Comparison of ENCODE assay signal across 7 cellular contexts in the genomic region with DNA sequence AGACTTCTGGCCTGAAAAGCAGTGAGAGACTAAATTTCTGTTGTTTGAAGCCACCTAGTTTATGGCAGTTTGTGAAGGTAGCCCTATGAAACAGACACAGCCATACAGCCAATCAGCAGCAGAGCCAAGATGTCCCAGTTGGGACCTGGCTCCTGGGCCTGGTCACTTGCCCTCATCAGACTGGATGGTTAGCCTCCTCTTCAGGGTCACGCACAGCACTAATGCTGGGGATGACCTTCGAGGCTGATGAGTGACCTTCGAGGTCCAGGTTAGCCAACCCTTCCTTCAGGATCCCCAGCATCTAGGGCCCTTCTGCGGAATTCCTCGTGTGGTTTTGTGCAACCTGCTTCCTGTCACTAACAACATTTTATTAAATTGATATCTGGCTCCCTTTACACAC.
"Had no signal": no experiment of that assay in that cellular context is flagged by ENCODE, and none has a peak within 500 bp of the region (broad histone marks: within the 10 kb centered on the region; RNA-seq: fewer than 3 reads in every experiment).

No MANE protein-coding gene starts in this region.

- ATAC-seq: GM23338 had no signal

- DNase-seq: H7, HCEC 1CT, HFFc6, KBM-7 had no signal

- H3K27ac ChIP-seq: KMS-11 had no signal

- H3K4me2 ChIP-seq: GM23338, KMS-11 had no signal

- H2AFZ ChIP-seq: GM23338 had no signal

- H3K4me3 ChIP-seq: GM23338 had no signal

- FAIRE-seq: HTR-8/SVneo had no signal

- H3K9ac ChIP-seq: KMS-11 had no signal
